ENCODE assay signal across 14 cellular contexts in genomic region chr9:115328228-115328627, GRCh38.
DNase-seq lines count a peak whose midpoint lies in the region; ATAC-seq, FAIRE-seq and TF ChIP-seq lines count a peak whose summit lies in the region.
"Had no signal": no experiment of that assay in that cellular context is flagged by ENCODE, and none has a peak within 500 bp of the region (broad histone marks: within the 10 kb centered on the region; RNA-seq: fewer than 3 reads in every experiment).

No MANE protein-coding gene starts in this region.

- H3K79me2 ChIP-seq in astrocyte (ENCODE audit: insufficient read depth, low read length): no peaks in the 10 kb centered on the region

- H3K27ac ChIP-seq in astrocyte (ENCODE audit: low read depth, low read length) (no peak overlapping the region), sigmoid colon (peak overlapping the region; percentile 24 to 40 (median 35)), spleen (peak overlapping the region in 2 of 8 donors; percentile 23 to 39)
- H3K27ac ChIP-seq: HL-60 had no signal

- intact Hi-C loops in left cardiac atrium (cut with DNase I): no loop called here
- intact Hi-C loops in sigmoid colon (cut with DNase I): no loop called here
- intact Hi-C loops in spleen (cut with DNase I; ENCODE audit: low total_unique reads): no loop called here

- H3K4me3 ChIP-seq in astrocyte (ENCODE audit: insufficient read depth, low read depth, low read length): no peak overlapping the region
- H3K4me3 ChIP-seq in sigmoid colon: no peak overlapping the region
- H3K4me3 ChIP-seq in spleen: no peak overlapping the region

- peaks cover 29% of the 10 kb centered on the region for H3K4me1 Mint-ChIP-seq in astrocyte (ENCODE audit: low read depth, unreplicated experiment)
- H3K4me1 Mint-ChIP-seq: naive thymus-derived CD8-positive, alpha-beta T cell had no signal

- H3K27me3 ChIP-seq in astrocyte (ENCODE audit: insufficient read depth, low read length) (no peaks in the 10 kb centered on the region), sigmoid colon (no peaks in the 10 kb centered on the region), spleen (replicated peaks in 1 of 7) (no peaks in the 10 kb centered on the region)

- no peak overlapping the region for H3K9ac ChIP-seq in astrocyte (ENCODE audit: low read length)

- no peaks in the 10 kb centered on the region for H4K20me1 ChIP-seq in astrocyte (ENCODE audit: insufficient read depth, low read length)

- TF ChIP-seq POLR2A in sigmoid colon (IDR thresholded peaks at IDR 0.05) (no peak), spleen (IDR thresholded peaks at IDR 0.05) (no peak)

- no peak overlapping the region for H3K4me3 Mint-ChIP-seq in astrocyte (ENCODE audit: unreplicated experiment)
- H3K4me3 Mint-ChIP-seq: CD8-positive, alpha-beta T cell; naive thymus-derived CD8-positive, alpha-beta T cell had no signal

- H2AFZ ChIP-seq in astrocyte (ENCODE audit: low read depth, low read length): no peak overlapping the region

- no peak overlapping the region for H3K4me2 ChIP-seq in astrocyte (ENCODE audit: low read length)

- peak overlapping the region; percentile 42 for H3K27ac Mint-ChIP-seq in astrocyte (ENCODE audit: unreplicated experiment)
- H3K27ac Mint-ChIP-seq: CD8-positive, alpha-beta T cell; naive thymus-derived CD8-positive, alpha-beta T cell had no signal

- H3K36me3 ChIP-seq in astrocyte (ENCODE audit: insufficient read depth, low read length): no peaks in the 10 kb centered on the region
- H3K36me3 ChIP-seq in sigmoid colon: no peaks in the 10 kb centered on the region
- H3K36me3 ChIP-seq in spleen: no peaks in the 10 kb centered on the region

- no peak for TF ChIP-seq CTCF in astrocyte (IDR thresholded peaks at IDR 0.05; ENCODE audit: insufficient read depth, low read depth, low read length)
- no peak for TF ChIP-seq CTCF in sigmoid colon (IDR thresholded peaks at IDR 0.05)
- no peak for TF ChIP-seq CTCF in spleen (IDR thresholded peaks at IDR 0.05 in 8 of 11, conservative IDR thresholded peaks at IDR 0.05 in 3 of 11)

- no peaks in the 10 kb centered on the region for H3K27me3 Mint-ChIP-seq in astrocyte (ENCODE audit: low read depth, unreplicated experiment)

- no peaks in the 10 kb centered on the region for H3K4me1 ChIP-seq in astrocyte (ENCODE audit: insufficient read depth, low read length)
- peaks cover 0 to 21% (median 19%) of the 10 kb centered on the region in 4 donors for H3K4me1 ChIP-seq in sigmoid colon
- no peaks in the 10 kb centered on the region for H3K4me1 ChIP-seq in spleen

- no peaks in the 10 kb centered on the region for H3K9me3 Mint-ChIP-seq in astrocyte (ENCODE audit: unreplicated experiment)
- H3K9me3 Mint-ChIP-seq: CD8-positive, alpha-beta T cell had no signal

- H3K36me3 Mint-ChIP-seq in astrocyte (ENCODE audit: low read depth, unreplicated experiment): no peaks in the 10 kb centered on the region
- H3K36me3 Mint-ChIP-seq: CD8-positive, alpha-beta T cell; naive thymus-derived CD8-positive, alpha-beta T cell had no signal

- ATAC-seq in left cardiac atrium (peak; percentile 80 to 93), HG02678 (IDR thresholded peaks at IDR 0.05; ENCODE audit: unreplicated experiment) (no peak)
- ATAC-seq: CD8-positive, alpha-beta T cell; naive thymus-derived CD8-positive, alpha-beta T cell had no signal

- no peak for TF ChIP-seq EP300 in sigmoid colon (IDR thresholded peaks at IDR 0.05)

- no peaks in the 10 kb centered on the region for H3K9me3 ChIP-seq in astrocyte (ENCODE audit: insufficient read depth, low read depth, low read length)
- H3K9me3 ChIP-seq in sigmoid colon: no peaks in the 10 kb centered on the region
- no peaks in the 10 kb centered on the region for H3K9me3 ChIP-seq in spleen

- FAIRE-seq in astrocyte (lab: Jason Lieb, UNC): peak; percentile 74

- DNase-seq in ELR (ENCODE audit: low read depth) (peak; percentile 7), astrocyte (ENCODE audit: low read depth) (peak; percentile 92), left cardiac atrium (peak; percentile 39), sigmoid colon (peak; percentile 79), NCI-H526 treated with DMSO at 0.1 percent for 48 hours (lab: John Stamatoyannopoulos, UW) (no peak), spleen (no peak), NCI-H2196 treated with DMSO at 0.1 percent for 48 hours (lab: John Stamatoyannopoulos, UW; ENCODE audit: unreplicated experiment) (no peak)
- DNase-seq: activated CD8-positive, alpha-beta memory T cell treated with anti-CD3 and anti-CD28 coated beads, Interleukin-2, amount 50 U/mL, for 48 hours; amygdala; CD8-positive, alpha-beta T cell; naive thymus-derived CD8-positive, alpha-beta T cell; RPMI8226 had no signal

- 47 to 50% methylated on average over 2 of the region's 2 CpGs for WGBS in sigmoid colon, 2 donors
- WGBS in spleen, 5 donors: 44 to 49% (median 47%) methylated on average over 2 of the region's 2 CpGs

Comparison
In these comparisons a context has a peak if more than half of its experiments do, and no peak if none do; other contexts are left out.
1. DNase-seq: peak in ELR (single experiment), astrocyte (single experiment), left cardiac atrium (single experiment) and sigmoid colon (single experiment); none in NCI-H526 treated with DMSO at 0.1 percent for 48 hours (single experiment), spleen (single experiment) and NCI-H2196 treated with DMSO at 0.1 percent for 48 hours (single experiment).